ENCODE assay signal across 9 cellular contexts in the genomic region with DNA sequence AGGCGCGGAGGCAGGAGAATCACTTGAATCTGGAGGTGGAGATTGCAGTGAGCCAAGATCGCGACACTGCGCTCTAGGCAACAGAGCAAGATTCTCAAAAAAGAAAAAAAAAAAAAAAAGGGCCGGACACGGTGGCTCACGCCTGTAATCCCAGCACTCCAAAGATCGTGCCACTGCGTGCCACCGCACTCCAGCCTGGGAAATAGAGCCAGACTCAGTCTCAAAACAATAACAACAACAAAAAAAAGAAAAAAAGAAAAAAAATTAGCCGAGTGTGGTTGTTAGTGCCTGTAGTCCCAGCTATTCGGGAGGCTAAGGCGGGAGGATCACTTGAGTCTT. TPM values are rescaled to one million over a fixed set of nuclear protein-coding genes. Genes with fewer than 3 reads are reported as not detected.
DNase-seq lines count a peak whose midpoint lies in the region; ATAC-seq and TF ChIP-seq lines count a peak whose summit lies in the region.
"Had no signal": no experiment of that assay in that cellular context is flagged by ENCODE, and none has a peak within 500 bp of the region (broad histone marks: within the 10 kb centered on the region; RNA-seq: fewer than 3 reads in every experiment).

No MANE protein-coding gene starts in this region.

- H3K36me3 ChIP-seq in MG63: peaks cover 43% of the 10 kb centered on the region
- peaks cover 29% of the 10 kb centered on the region for H3K36me3 ChIP-seq in mammary epithelial cell (ENCODE audit: insufficient read depth, low read length)

- H3K9me3 Mint-ChIP-seq in CD4-positive, alpha-beta T cell: no peaks in the 10 kb centered on the region
- peaks cover 3% of the 10 kb centered on the region for H3K9me3 Mint-ChIP-seq in nephron progenitor cell

- peak overlapping the region; percentile 80 for H3K27ac ChIP-seq in CD4-positive, alpha-beta T cell (ENCODE audit: low read depth, low read length)
- no peak overlapping the region for H3K27ac ChIP-seq in mammary epithelial cell (ENCODE audit: insufficient read depth, low read depth, low read length)

- no peak for TF ChIP-seq CTCF in CD4-positive, alpha-beta T cell (IDR thresholded peaks at IDR 0.05)
- TF ChIP-seq CTCF in mammary epithelial cell (conservative IDR thresholded peaks at IDR 0.05 in 1 of 2, IDR thresholded peaks at IDR 0.05 in 1 of 2; ENCODE audit: extremely low read depth in 1 of 2, insufficient read depth in 1 of 2, low read depth in 1 of 2, low read length in 2 of 2) (no peak), nephron progenitor cell (IDR thresholded peaks at IDR 0.05) (no peak)

- dilution Hi-C loops in mammary epithelial cell (cut with HindIII; ENCODE audit: low sequenced_read_pairs): no loop called here

- H3K36me3 Mint-ChIP-seq in CD4-positive, alpha-beta T cell (ENCODE audit: low read depth): peaks cover 48% of the 10 kb centered on the region
- peaks cover 39% of the 10 kb centered on the region for H3K36me3 Mint-ChIP-seq in nephron progenitor cell (ENCODE audit: low read depth)

- H3K27me3 Mint-ChIP-seq in CD4-positive, alpha-beta T cell: no peaks in the 10 kb centered on the region
- peaks cover 4% of the 10 kb centered on the region for H3K27me3 Mint-ChIP-seq in nephron progenitor cell (ENCODE audit: low read depth, poor library complexity)

- H3K4me2 ChIP-seq in mammary epithelial cell (ENCODE audit: insufficient read depth, low read depth, low read length): no peak overlapping the region

- intact Hi-C loops in CD4-positive, alpha-beta T cell (cut with DNase I, micrococcal nuclease): loop anchor here (1.0 to 5.0 kb wide), 5 partner anchors 8 to 723 kb away; a partner anchor contains a TSS
- intact Hi-C loops in mammary epithelial cell (cut with micrococcal nuclease): loop anchor here (2.0 kb wide), 1 partner anchor 465 kb away; no protein-coding TSS in a partner anchor

- no peak overlapping the region for H3K9ac ChIP-seq in mammary epithelial cell (ENCODE audit: insufficient read depth, low read length)

- no peak for DNase-seq in CD4-positive, alpha-beta T cell
- DNase-seq in MG63 (no peak), mammary epithelial cell (no peak), nephron progenitor cell (no peak), kidney glomerular epithelial cell (lab: John Stamatoyannopoulos, UW) (no peak), ecto neural progenitor cell (ENCODE audit: low spot score) (no peak), NCI-H187 (lab: John Stamatoyannopoulos, UW) (no peak)
- no peak for DNase-seq in stimulated activated CD4-positive, alpha-beta T cell treated with anti-CD3 and anti-CD28 coated beads, Interleukin-2, amount 100 ng/mL, for 24 hours

- ATAC-seq in CD4-positive, alpha-beta T cell (ENCODE audit: poor library complexity): no peak

- peak overlapping the region; percentile 100 for H3K4me3 Mint-ChIP-seq in CD4-positive, alpha-beta T cell
- H3K4me3 Mint-ChIP-seq in nephron progenitor cell: peak overlapping the region; percentile 100

- WGBS in mammary epithelial cell (ENCODE audit: low coverage, missing lambda C conversion rate): 100% methylated on average over 7 of the region's 14 CpGs

- H3K4me1 Mint-ChIP-seq in CD4-positive, alpha-beta T cell (ENCODE audit: low read depth): peaks cover 34% of the 10 kb centered on the region
- peaks cover 21% of the 10 kb centered on the region for H3K4me1 Mint-ChIP-seq in nephron progenitor cell

- in situ Hi-C loops in mammary epithelial cell (cut with MboI; ENCODE audit: low sequenced_read_pairs in 2 of 2): no loop called here

- peaks cover 17% of the 10 kb centered on the region for H4K20me1 ChIP-seq in mammary epithelial cell (ENCODE audit: insufficient read depth, low read length)

- H3K27ac Mint-ChIP-seq in CD4-positive, alpha-beta T cell: peak overlapping the region; percentile 99
- H3K27ac Mint-ChIP-seq in nephron progenitor cell: no peak overlapping the region

- H3K9me3 ChIP-seq in CD4-positive, alpha-beta T cell (ENCODE audit: control insufficient read depth, low read length): no peaks in the 10 kb centered on the region
- H3K9me3 ChIP-seq in MG63 (no peaks in the 10 kb centered on the region), mammary epithelial cell (replicated peaks; ENCODE audit: insufficient read depth, low read length) (no peaks in the 10 kb centered on the region)
- H3K9me3 ChIP-seq: heart right ventricle had no signal

- H3K4me3 ChIP-seq in MG63 (peak overlapping the region; percentile 71), mammary epithelial cell (replicated peaks in 1 of 3; ENCODE audit: insufficient read depth in 1 of 3, low read depth in 2 of 3, low read length in 3 of 3) (no peak overlapping the region)

- H2AFZ ChIP-seq in mammary epithelial cell (ENCODE audit: low read depth, low read length): peak overlapping the region; percentile 96

- POLR2A ChIA-PET in CD4-positive, alpha-beta T cell (lab: Charles Lee): no interaction called here

- CTCF ChIA-PET in CD4-positive, alpha-beta T cell (lab: Charles Lee): interaction anchor here (2.0 kb wide), 1 partner anchor 23 kb away, joined by 10 read pairs; no protein-coding TSS in a partner anchor
- CTCF ChIA-PET in mammary epithelial cell (lab: Charles Lee; ENCODE audit: low non-redundant PET): no interaction called here

- no peaks in the 10 kb centered on the region for H3K27me3 ChIP-seq in CD4-positive, alpha-beta T cell (ENCODE audit: control insufficient read depth, insufficient read depth, low read length)
- H3K27me3 ChIP-seq in MG63: no peaks in the 10 kb centered on the region
- H3K27me3 ChIP-seq in mammary epithelial cell (ENCODE audit: insufficient read depth, low read length): no peaks in the 10 kb centered on the region
- H3K27me3 ChIP-seq: heart right ventricle had no signal

- peaks cover 19% of the 10 kb centered on the region for H3K4me1 ChIP-seq in mammary epithelial cell (ENCODE audit: insufficient read depth, low read length)

- BruUV-seq in mammary epithelial cell (replicated peaks; lab: Mats Ljungman, UMichigan): no TSS peak

- H3K79me2 ChIP-seq in mammary epithelial cell (ENCODE audit: insufficient read depth, low read length): peaks cover 40% of the 10 kb centered on the region

RNA-seq across cellular contexts. Expression of a gene that starts 0.5 kb away (rescaled TPM):
- total RNA-seq in CD4-positive, alpha-beta T cell: 1,000 to 10,000 TPM; 1,794 to 1,807 TPM
- 2,256 and 2,803 TPM in 2 replicates for total RNA-seq in MG63 (2014; rRNA removed; shearing (Covaris generic); ENCODE audit: low replicate concordance)
- 1,000 to 10,000 TPM in 1 of 2 donors, 100 to 1,000 TPM in 1; 838 to 1,399 TPM for total RNA-seq in mammary epithelial cell
- 1,877 TPM for polyA plus RNA-seq in mammary epithelial cell
- 600 TPM for polyA minus RNA-seq in mammary epithelial cell

RNA-seq across cellular contexts. Expression of a gene that starts 8.9 kb away (rescaled TPM):
- total RNA-seq in CD4-positive, alpha-beta T cell: 10 to 100 TPM; 44.6 to 46.4 TPM
- 18.5 and 48.3 TPM in 2 replicates for total RNA-seq in MG63 (2014; rRNA removed; shearing (Covaris generic); ENCODE audit: low replicate concordance)
- total RNA-seq in mammary epithelial cell: 100 to 1,000 TPM; 108 to 165 TPM
- polyA plus RNA-seq in mammary epithelial cell: 68.3 TPM
- 120 TPM for polyA minus RNA-seq in mammary epithelial cell

RNA-seq across cellular contexts. Expression of a gene that starts 27.6 kb away (rescaled TPM):
- total RNA-seq in CD4-positive, alpha-beta T cell: 10 to 100 TPM; 40.2 to 43.3 TPM
- 8.0 TPM in 2 replicates for total RNA-seq in MG63 (2014; rRNA removed; shearing (Covaris generic); ENCODE audit: low replicate concordance)
- total RNA-seq in mammary epithelial cell: 10 to 100 TPM; 30.7 to 36.1 TPM
- polyA plus RNA-seq in mammary epithelial cell: 5.1 TPM
- 18.2 TPM for polyA minus RNA-seq in mammary epithelial cell
